Comparison of ENCODE assay signal across 8 cellular contexts in genomic region chr22:36027579-36027959, GRCh38. TPM values are rescaled to one million over a fixed set of nuclear protein-coding genes. Genes with fewer than 3 reads are reported as not detected.
DNase-seq lines count a peak whose midpoint lies in the region; ATAC-seq, FAIRE-seq and TF ChIP-seq lines count a peak whose summit lies in the region.

No MANE protein-coding gene starts in this region.

- peak overlapping the region; percentile 99 for H3K4me3 ChIP-seq in endodermal cell (ENCODE audit: low read length)

- peak overlapping the region; percentile 56 for H3K27ac Mint-ChIP-seq in endodermal cell
- peak overlapping the region; percentile 91 to 96 (median 93) for H3K27ac Mint-ChIP-seq in nephron

- no peak for TF ChIP-seq CTCF in endodermal cell (conservative IDR thresholded peaks at IDR 0.05)
- no peak for TF ChIP-seq CTCF in nephron (IDR thresholded peaks at IDR 0.05; ENCODE audit: unreplicated experiment in 3 of 3)

- H3K9me3 Mint-ChIP-seq in endodermal cell (no peaks in the 10 kb centered on the region), nephron (no peaks in the 10 kb centered on the region)

- H3K36me3 Mint-ChIP-seq in endodermal cell (ENCODE audit: low read depth) (peaks cover 13% of the 10 kb centered on the region), nephron (ENCODE audit: low read depth) (peaks cover 16% of the 10 kb centered on the region)

- H3K9ac ChIP-seq in endodermal cell (ENCODE audit: extremely low read depth, low read length, poor library complexity, severe bottlenecking): peak overlapping the region; percentile 78

- H3K27me3 ChIP-seq in endodermal cell (ENCODE audit: control insufficient read depth, insufficient read depth, low read length, poor library complexity, severe bottlenecking): no peaks in the 10 kb centered on the region

- H3K9me3 ChIP-seq in endodermal cell (ENCODE audit: control insufficient read depth, low read length): no peaks in the 10 kb centered on the region

- FAIRE-seq in GM12891 (lab: Jason Lieb, UNC): no peak

- H3K4me1 Mint-ChIP-seq in endodermal cell (peaks cover 49% of the 10 kb centered on the region), nephron (peaks cover 46% of the 10 kb centered on the region)

- H3K27ac ChIP-seq in endodermal cell (ENCODE audit: low read depth, low read length): peak overlapping the region; percentile 62

- H3K36me3 ChIP-seq in endodermal cell (ENCODE audit: control insufficient read depth, insufficient read depth, low read length): peaks cover 10% of the 10 kb centered on the region

- H3K4me3 Mint-ChIP-seq in endodermal cell (peak overlapping the region; percentile 83), nephron (peak overlapping the region; percentile 91 to 97 (median 93))

- in situ Hi-C loops in SK-MEL-5 (cut with HindIII; ENCODE audit: low pct_unique_long_range_greater_than_20kb, low sequenced_read_pairs): no loop called here

- no peak for ATAC-seq in HG03280 (IDR thresholded peaks at IDR 0.05; ENCODE audit: unreplicated experiment)

- H3K27me3 Mint-ChIP-seq in endodermal cell (ENCODE audit: insufficient read depth): no peaks in the 10 kb centered on the region
- peaks cover 4% of the 10 kb centered on the region for H3K27me3 Mint-ChIP-seq in nephron (ENCODE audit: low read depth)

- H3K4me1 ChIP-seq in endodermal cell (ENCODE audit: control insufficient read depth, insufficient read depth, low read length): peaks cover under 1% of the 10 kb centered on the region

- peak; percentile 14 for DNase-seq in SKM-1 treated with dmso at 0.1 percent for 144 hours (lab: John Stamatoyannopoulos, UW; ENCODE audit: unreplicated experiment)
- no peak for DNase-seq in SKM-1 (lab: John Stamatoyannopoulos, UW; ENCODE audit: unreplicated experiment)
- DNase-seq in SK-MEL-5 (ENCODE audit: low read depth, low spot score): peak; percentile 20
- DNase-seq in endodermal cell: no peak
- DNase-seq in NCI-H2107 treated with DMSO at 0.1 percent for 48 hours (lab: John Stamatoyannopoulos, UW; ENCODE audit: unreplicated experiment): no peak
- DNase-seq in GM12891 (ENCODE audit: insufficient read length, low spot score): no peak

- no peak for TF ChIP-seq POLR2A in GM12891 (IDR thresholded peaks at IDR 0.05; ENCODE audit: low read depth, low read length)

- WGBS in endodermal cell (ENCODE audit: insufficient coverage in 1 of 2, insufficient read length in 1 of 2), 2 experiments: 0 to 1% methylated on average over 2 to 7 of the region's 7 CpGs

TF ChIP-seq in GM12891, 5 proteins besides CTCF, POLR2A, EP300 and RAD21:
- no peak for TF ChIP-seq TAF1 (IDR thresholded peaks at IDR 0.05; ENCODE audit: low read depth, low read length)
- TF ChIP-seq SPI1 (IDR thresholded peaks at IDR 0.05; ENCODE audit: low read depth, low read length): no peak
- no peak for TF ChIP-seq PAX5 (IDR thresholded peaks at IDR 0.05; ENCODE audit: insufficient read depth, low read length, severe bottlenecking)
- no peak for TF ChIP-seq POLR2AphosphoS5 (IDR thresholded peaks at IDR 0.05; ENCODE audit: low read depth, low read length)
- TF ChIP-seq POU2F2 (IDR thresholded peaks at IDR 0.05; ENCODE audit: low read depth, low read length): no peak

RNA-seq across cellular contexts. Expression of gene RBFOX2, which starts 1.1 kb away (rescaled TPM):
- total RNA-seq in SK-MEL-5 (2014; rRNA removed; shearing (Covaris generic)): 53.6 and 57.0 TPM in 2 replicates
- 55.4 and 63.8 TPM in 2 replicates for polyA plus RNA-seq in SK-MEL-5 (2015; cell fraction: cytosol; rRNA removed)
- 63.8 and 71.1 TPM in 2 replicates for polyA plus RNA-seq in SK-MEL-5 (2015; cell fraction: nucleus; rRNA removed)
- total RNA-seq in endodermal cell: 100 to 1,000 TPM; 104 to 120 TPM
- 137 TPM for polyA plus RNA-seq in endodermal cell (2013, experiment 1 of 2)
- polyA plus RNA-seq in endodermal cell (2013, experiment 2 of 2): 135 TPM
- polyA plus RNA-seq in GM12891 (2012; ENCODE audit: low read depth, missing spikeins): 0.09 TPM

Comparison
In these comparisons a context has a peak if more than half of its experiments do, and no peak if none do; other contexts are left out.
1. DNase-seq: peak in SKM-1 treated with dmso at 0.1 percent for 144 hours (single experiment) and SK-MEL-5 (single experiment); none in SKM-1 (single experiment), endodermal cell (single experiment), NCI-H2107 treated with DMSO at 0.1 percent for 48 hours (single experiment) and GM12891 (single experiment).